Comparison of ENCODE assay signal across 1 cellular context in genomic region chr16:23149267-23149992, GRCh38.
TF ChIP-seq lines count a peak whose summit lies in the region.

USP31 (minus strand) TSS chr16:23149452; CDS start chr16:23149270, 182 bp downstream.

TF ChIP-seq in K562, 482 proteins besides CTCF, POLR2A, EP300 and RAD21 (continued from another document and continues in another):
- TF ChIP-seq, protein P1, sequence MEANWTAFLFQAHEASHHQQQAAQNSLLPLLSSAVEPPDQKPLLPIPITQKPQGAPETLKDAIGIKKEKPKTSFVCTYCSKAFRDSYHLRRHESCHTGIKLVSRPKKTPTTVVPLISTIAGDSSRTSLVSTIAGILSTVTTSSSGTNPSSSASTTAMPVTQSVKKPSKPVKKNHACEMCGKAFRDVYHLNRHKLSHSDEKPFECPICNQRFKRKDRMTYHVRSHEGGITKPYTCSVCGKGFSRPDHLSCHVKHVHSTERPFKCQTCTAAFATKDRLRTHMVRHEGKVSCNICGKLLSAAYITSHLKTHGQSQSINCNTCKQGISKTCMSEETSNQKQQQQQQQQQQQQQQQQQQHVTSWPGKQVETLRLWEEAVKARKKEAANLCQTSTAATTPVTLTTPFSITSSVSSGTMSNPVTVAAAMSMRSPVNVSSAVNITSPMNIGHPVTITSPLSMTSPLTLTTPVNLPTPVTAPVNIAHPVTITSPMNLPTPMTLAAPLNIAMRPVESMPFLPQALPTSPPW (CRISPR knock-in tag; IDR thresholded peaks at IDR 0.05) = peak; percentile 72
- TF ChIP-seq JUN (IDR thresholded peaks at IDR 0.05; ENCODE audit: borderline replicate concordance, low read depth, low read length) = 0 out of 2 replicates have a peak, but pooled peaks have one; percentile 5
- no peak for TF ChIP-seq JUN (CRISPR knock-in tag; IDR thresholded peaks at IDR 0.05; ENCODE audit: borderline replicate concordance)
- TF ChIP-seq TCF3 (CRISPR knock-in tag; IDR thresholded peaks at IDR 0.05) = no peak
- peak; percentile 78; the same call in 1 of the 2 replicates for TF ChIP-seq DIDO1 (tag; IDR thresholded peaks at IDR 0.05; ENCODE audit: low read depth)
- TF ChIP-seq MCM7 (IDR thresholded peaks at IDR 0.05) = no peak
- no peak for TF ChIP-seq TEAD4 (IDR thresholded peaks at IDR 0.05; ENCODE audit: low read length)
- no peak for TF ChIP-seq TEAD4 (CRISPR knock-in tag; IDR thresholded peaks at IDR 0.05; ENCODE audit: borderline replicate concordance)
- peak; percentile 87; the same call in 1 of the 2 replicates for TF ChIP-seq KLF6 (CRISPR knock-in tag; IDR thresholded peaks at IDR 0.05; ENCODE audit: borderline replicate concordance)
- TF ChIP-seq OTX1 (CRISPR knock-in tag; IDR thresholded peaks at IDR 0.05) = no peak
- no peak for TF ChIP-seq TAF7 (tag; IDR thresholded peaks at IDR 0.05)
- no peak for TF ChIP-seq ZNF507 (tag; conservative IDR thresholded peaks at IDR 0.05)
- TF ChIP-seq, protein P2, sequence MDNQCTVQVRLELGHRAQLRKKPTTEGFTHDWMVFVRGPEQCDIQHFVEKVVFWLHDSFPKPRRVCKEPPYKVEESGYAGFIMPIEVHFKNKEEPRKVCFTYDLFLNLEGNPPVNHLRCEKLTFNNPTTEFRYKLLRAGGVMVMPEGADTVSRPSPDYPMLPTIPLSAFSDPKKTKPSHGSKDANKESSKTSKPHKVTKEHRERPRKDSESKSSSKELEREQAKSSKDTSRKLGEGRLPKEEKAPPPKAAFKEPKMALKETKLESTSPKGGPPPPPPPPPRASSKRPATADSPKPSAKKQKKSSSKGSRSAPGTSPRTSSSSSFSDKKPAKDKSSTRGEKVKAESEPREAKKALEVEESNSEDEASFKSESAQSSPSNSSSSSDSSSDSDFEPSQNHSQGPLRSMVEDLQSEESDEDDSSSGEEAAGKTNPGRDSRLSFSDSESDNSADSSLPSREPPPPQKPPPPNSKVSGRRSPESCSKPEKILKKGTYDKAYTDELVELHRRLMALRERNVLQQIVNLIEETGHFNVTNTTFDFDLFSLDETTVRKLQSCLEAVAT (IDR thresholded peaks at IDR 0.05) = no peak
- TF ChIP-seq ARID3B (CRISPR knock-in tag; IDR thresholded peaks at IDR 0.05; ENCODE audit: borderline replicate concordance) = peak; percentile 62; the same call in 1 of the 2 replicates
- TF ChIP-seq NCOA4 (IDR thresholded peaks at IDR 0.05; ENCODE audit: partially characterized antibody) = no peak
- TF ChIP-seq KLF13 (tag; IDR thresholded peaks at IDR 0.05; ENCODE audit: borderline replicate concordance, low read depth) = no peak
- TF ChIP-seq ARID4B (CRISPR knock-in tag; IDR thresholded peaks at IDR 0.05) = peak; percentile 80; the same call in 1 of the 2 replicates
- no peak for TF ChIP-seq LARP7 (IDR thresholded peaks at IDR 0.05)
- TF ChIP-seq MYC (IDR thresholded peaks at IDR 0.05; ENCODE audit: low read depth, low read length) = peak; percentile 67; the same call in 1 of the 2 replicates
- no peak for TF ChIP-seq MYC (CRISPR knock-in tag; IDR thresholded peaks at IDR 0.05; ENCODE audit: borderline replicate concordance, low read depth)
- peak; percentile 86; the same call in 1 of the 2 replicates for TF ChIP-seq BACH1 (tag; IDR thresholded peaks at IDR 0.05)
- no peak for TF ChIP-seq IFI16 (CRISPR knock-in tag; IDR thresholded peaks at IDR 0.05)
- TF ChIP-seq MAFG (tag; conservative IDR thresholded peaks at IDR 0.05) = no peak
- TF ChIP-seq, protein P3, sequence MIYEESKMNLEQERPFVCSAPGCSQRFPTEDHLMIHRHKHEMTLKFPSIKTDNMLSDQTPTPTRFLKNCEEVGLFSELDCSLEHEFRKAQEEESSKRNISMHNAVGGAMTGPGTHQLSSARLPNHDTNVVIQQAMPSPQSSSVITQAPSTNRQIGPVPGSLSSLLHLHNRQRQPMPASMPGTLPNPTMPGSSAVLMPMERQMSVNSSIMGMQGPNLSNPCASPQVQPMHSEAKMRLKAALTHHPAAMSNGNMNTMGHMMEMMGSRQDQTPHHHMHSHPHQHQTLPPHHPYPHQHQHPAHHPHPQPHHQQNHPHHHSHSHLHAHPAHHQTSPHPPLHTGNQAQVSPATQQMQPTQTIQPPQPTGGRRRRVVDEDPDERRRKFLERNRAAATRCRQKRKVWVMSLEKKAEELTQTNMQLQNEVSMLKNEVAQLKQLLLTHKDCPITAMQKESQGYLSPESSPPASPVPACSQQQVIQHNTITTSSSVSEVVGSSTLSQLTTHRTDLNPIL (CRISPR knock-in tag; IDR thresholded peaks at IDR 0.05) = no peak
- peak in 1 of 2 experiments; percentile 70; a peak in 1 of 4 replicates for TF ChIP-seq RCOR1 (IDR thresholded peaks at IDR 0.05; ENCODE audit: borderline replicate concordance in 1 of 2, low read depth in 2 of 2, low read length in 2 of 2)
- TF ChIP-seq GMEB1 (CRISPR knock-in tag; IDR thresholded peaks at IDR 0.05) = peak; percentile 95
- peak; percentile 49 for TF ChIP-seq POLR2G (IDR thresholded peaks at IDR 0.05; ENCODE audit: low read depth, low read length)
- TF ChIP-seq ZNF436 (CRISPR knock-in tag; IDR thresholded peaks at IDR 0.05) = no peak
- no peak for TF ChIP-seq E4F1 (CRISPR knock-in tag; IDR thresholded peaks at IDR 0.05; ENCODE audit: borderline replicate concordance)
- TF ChIP-seq KLF16 (IDR thresholded peaks at IDR 0.05) = no peak
- no peak for TF ChIP-seq ZNF263 (CRISPR knock-in tag; IDR thresholded peaks at IDR 0.05; ENCODE audit: borderline replicate concordance)
- TF ChIP-seq ZNF395 (CRISPR knock-in tag; IDR thresholded peaks at IDR 0.05) = peak; percentile 99
- no peak for TF ChIP-seq HOMEZ (CRISPR knock-in tag; IDR thresholded peaks at IDR 0.05)
- TF ChIP-seq PATZ1 (CRISPR knock-in tag; IDR thresholded peaks at IDR 0.05; ENCODE audit: borderline replicate concordance) = no peak
- peak; percentile 46; the same call in 1 of the 2 replicates for TF ChIP-seq RBFOX2 (IDR thresholded peaks at IDR 0.05; ENCODE audit: low read depth, low read length)
- no peak for TF ChIP-seq ZNF764 (CRISPR knock-in tag; IDR thresholded peaks at IDR 0.05; ENCODE audit: low read depth)
- TF ChIP-seq ZBTB17 (CRISPR knock-in tag; IDR thresholded peaks at IDR 0.05) = no peak
- no peak for TF ChIP-seq IRF2 (CRISPR knock-in tag; IDR thresholded peaks at IDR 0.05)
- no peak; a peak in 1 of 4 replicates for TF ChIP-seq HDAC1 (IDR thresholded peaks at IDR 0.05)
- no peak for TF ChIP-seq COPS2 (conservative IDR thresholded peaks at IDR 0.05)
- TF ChIP-seq NCOR1 (IDR thresholded peaks at IDR 0.05) = no peak
- TF ChIP-seq FOXP1 (CRISPR knock-in tag; IDR thresholded peaks at IDR 0.05) = no peak
